24 cellular contexts compared by ENCODE assay signal in the genomic region with DNA sequence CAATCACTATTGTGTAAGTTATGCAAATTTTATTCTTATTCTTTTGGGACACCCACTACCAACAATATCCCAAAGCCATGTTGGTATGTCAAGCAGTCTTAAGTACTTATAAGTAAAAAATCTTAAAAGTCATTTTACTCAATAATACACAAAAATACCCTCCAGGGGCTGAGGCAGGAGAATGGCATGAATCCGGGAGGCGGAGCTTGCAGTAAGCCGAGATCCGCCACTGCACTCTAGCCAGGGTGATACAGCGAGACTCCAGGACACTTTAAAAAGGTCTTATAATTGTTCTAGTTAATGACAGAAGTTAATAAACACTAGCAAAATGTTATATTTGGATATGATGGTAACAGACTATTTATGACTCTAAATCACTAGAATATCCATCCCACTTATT. TPM values are rescaled to one million over a fixed set of nuclear protein-coding genes. Genes with fewer than 3 reads are reported as not detected.
DNase-seq lines count a peak whose midpoint lies in the region; FAIRE-seq and TF ChIP-seq lines count a peak whose summit lies in the region.
"Had no signal": no experiment of that assay in that cellular context is flagged by ENCODE, and none has a peak within 500 bp of the region (broad histone marks: within the 10 kb centered on the region; RNA-seq: fewer than 3 reads in every experiment).

No MANE protein-coding gene starts in this region.

- H3K36me3 ChIP-seq in bronchial epithelial cell (ENCODE audit: control insufficient read depth, insufficient read depth, low read length), result no peaks in the 10 kb centered on the region

- H3K27ac Mint-ChIP-seq in osteocyte (ENCODE audit: unreplicated experiment), result peak overlapping the region; percentile 52
- H3K27ac Mint-ChIP-seq: CD4-positive, CD25-positive, alpha-beta regulatory T cell had no signal

- no peaks in the 10 kb centered on the region for H3K27me3 ChIP-seq in bronchial epithelial cell (ENCODE audit: control insufficient read depth, insufficient read depth, low read length)
- H3K27me3 ChIP-seq: BLaER1 had no signal

- H3K4me3 Mint-ChIP-seq in osteocyte (ENCODE audit: unreplicated experiment), result no peak overlapping the region
- H3K4me3 Mint-ChIP-seq: CD4-positive, CD25-positive, alpha-beta regulatory T cell had no signal

- DNase-seq in EH (ENCODE audit: low read depth) (peak; percentile 33), GM18507 (ENCODE audit: extremely low spot score, insufficient read length, low read depth) (no peak), bronchial epithelial cell (ENCODE audit: low read depth) (peak; percentile 56), osteocyte (ENCODE audit: extremely low spot score, unreplicated experiment) (no peak), KBM-7 (no peak), epidermal melanocyte (ENCODE audit: insufficient read length, low spot score) (no peak)
- DNase-seq in activated effector memory CD4-positive, alpha-beta T cell treated with Interleukin-2 at 50 U/mL for 16 hours, result no peak
- DNase-seq: CD4-positive, CD25-positive, alpha-beta regulatory T cell; GDM1; H7; Kasumi-1; NCI-H1092 treated with DMSO at 0.1 percent for 48 hours; NCI-H1436; NCI-H187; NCI-H2081 treated with DMSO at 0.1 percent for 48 hours; NCI-H446; NCI-H69 had no signal

- in situ Hi-C loops in KBM-7 (cut with MboI; ENCODE audit: low pct_unique_long_range_greater_than_20kb, low sequenced_read_pairs), result no loop called here

- no peak for TF ChIP-seq CTCF in bronchial epithelial cell (IDR thresholded peaks at IDR 0.05; ENCODE audit: insufficient read depth, low read length, severe bottlenecking)
- no peak for TF ChIP-seq CTCF in osteocyte (IDR thresholded peaks at IDR 0.05)

- no peaks in the 10 kb centered on the region for H3K27me3 Mint-ChIP-seq in osteocyte (ENCODE audit: unreplicated experiment)
- H3K27me3 Mint-ChIP-seq: CD4-positive, CD25-positive, alpha-beta regulatory T cell had no signal

- H3K4me1 Mint-ChIP-seq in osteocyte (ENCODE audit: unreplicated experiment), result peaks cover 16% of the 10 kb centered on the region

- peak; percentile 42 for FAIRE-seq in GM18507 (lab: Jason Lieb, UNC)
- no peak for FAIRE-seq in bronchial epithelial cell (lab: Jason Lieb, UNC)
- FAIRE-seq: A204.1, D721Med, GM12878, GM19239, HepG2, RCC 7860 had no signal

- H3K4me3 ChIP-seq in bronchial epithelial cell (ENCODE audit: low read depth, low read length), result no peak overlapping the region
- H3K4me3 ChIP-seq: BLaER1, GM12878 had no signal

- H3K9me3 Mint-ChIP-seq in osteocyte (ENCODE audit: unreplicated experiment), result peaks cover 5% of the 10 kb centered on the region
- H3K9me3 Mint-ChIP-seq: CD4-positive, CD25-positive, alpha-beta regulatory T cell had no signal

- peaks cover 15% of the 10 kb centered on the region for H3K36me3 Mint-ChIP-seq in osteocyte (ENCODE audit: unreplicated experiment)

RNA-seq across cellular contexts. Expression of gene CLINT1, which starts 16.8 kb away (rescaled TPM):
- 148 and 288 TPM in 2 replicates for total RNA-seq in bronchial epithelial cell
- 62.2 and 62.3 TPM in 2 replicates for total RNA-seq in osteocyte

Comparison
In these comparisons a context has a peak if more than half of its experiments do, and no peak if none do; other contexts are left out.
1. DNase-seq: peak in EH (single experiment) and bronchial epithelial cell (single experiment); none in GM18507 (single experiment), osteocyte (single experiment), KBM-7 (single experiment), epidermal melanocyte (single experiment) and activated effector memory CD4-positive, alpha-beta T cell treated with Interleukin-2 at 50 U/mL for 16 hours (single experiment).